Comparison of ENCODE assay signal across 8 cellular contexts in genomic region chr4:83771113-83771705, GRCh38.
DNase-seq lines count a peak whose midpoint lies in the region; ATAC-seq, FAIRE-seq and TF ChIP-seq lines count a peak whose summit lies in the region.

No MANE protein-coding gene starts in this region.

- no peak for TF ChIP-seq POLR2A in K562 (conservative IDR thresholded peaks at IDR 0.05)

- TF ChIP-seq EP300 in K562 (IDR thresholded peaks at IDR 0.05; ENCODE audit: low read length) = no peak

- in situ Hi-C loops in K562 (cut with MboI) = no loop called here

- H3K27me3 ChIP-seq in AG04450 (ENCODE audit: control insufficient read depth, insufficient read depth, low read length) (no peaks in the 10 kb centered on the region), K562 (ENCODE audit: control insufficient read depth in 2 of 2, insufficient read depth in 2 of 2, low read length in 2 of 2) (no peaks in the 10 kb centered on the region)

- H3K27ac ChIP-seq in AG04450 (ENCODE audit: low read depth, low read length) (no peak overlapping the region), K562 (ENCODE audit: extremely low read depth, low read depth, low read length) (no peak overlapping the region)

- no peak overlapping the region for H3K9ac ChIP-seq in K562 (ENCODE audit: insufficient read depth in 1 of 2, low read depth in 2 of 2, low read length in 2 of 2)

- intact Hi-C loops in K562 (cut with micrococcal nuclease) = loop anchor here (1.0 to 5.0 kb wide), 3 partner anchors 129 to 733 kb away; no protein-coding TSS in a partner anchor

- peak; percentile 71 to 73 for TF ChIP-seq RAD21 in K562 (CRISPR knock-in tag; conservative IDR thresholded peaks at IDR 0.05 in 1 of 2, IDR thresholded peaks at IDR 0.05 in 1 of 2)

- H4K20me1 ChIP-seq in K562 (replicated peaks; ENCODE audit: control insufficient read depth, insufficient read depth, low read length) = no peaks in the 10 kb centered on the region

- H2AFZ ChIP-seq in K562 (ENCODE audit: low read depth, low read length) = no peak overlapping the region

- no peaks in the 10 kb centered on the region for H3K4me1 ChIP-seq in K562 (replicated peaks in 1 of 2; ENCODE audit: control insufficient read depth in 2 of 2, insufficient read depth in 2 of 2, low read length in 2 of 2)

- H3K36me3 ChIP-seq in K562 (ENCODE audit: control insufficient read depth, insufficient read depth, low read length) = no peaks in the 10 kb centered on the region

- H3K9me3 ChIP-seq in AG04450 (ENCODE audit: control insufficient read depth, insufficient read depth, low read length) (no peaks in the 10 kb centered on the region), K562 (replicated peaks; ENCODE audit: control insufficient read depth, insufficient read depth, low read depth, low read length) (no peaks in the 10 kb centered on the region)

- peaks cover 4% of the 10 kb centered on the region for H3K9me1 ChIP-seq in K562 (ENCODE audit: control insufficient read depth, insufficient read depth, low read length)

- TF ChIP-seq CTCF in AG04450 (IDR thresholded peaks at IDR 0.05; ENCODE audit: low read depth, low read length) (peak; percentile 96), K562 (IDR thresholded peaks at IDR 0.05 in 2 of 3, conservative IDR thresholded peaks at IDR 0.05 in 1 of 3; ENCODE audit: insufficient read depth in 2 of 3, low read depth in 1 of 3, low read length in 3 of 3) (peak; percentile 48 to 69 (median 68))

- peak; percentile 31 for FAIRE-seq in GM18507 (lab: Jason Lieb, UNC)
- FAIRE-seq in K562 (lab: Jason Lieb, UNC) = peak; percentile 75

- H3K79me2 ChIP-seq in K562 (ENCODE audit: control insufficient read depth, insufficient read depth, low read length) = no peaks in the 10 kb centered on the region

- H3K4me3 ChIP-seq in AG04450 (ENCODE audit: low read depth, low read length) = no peak overlapping the region
- no peak overlapping the region for H3K4me3 ChIP-seq in K562

- CTCF ChIA-PET in AG04450 (lab: Charles Lee) = interaction anchor here (0.6 to 5.6 kb wide), 35 partner anchors 9 to 1201 kb away, joined by 3 to 130 read pairs (median 5); no protein-coding TSS in a partner anchor
- CTCF ChIA-PET in K562 (lab: Yijun Ruan, JAX; ENCODE audit: low intra/inter-chr PET ratio) = interaction anchor here (1.0 kb wide), 1 partner anchor 732 kb away, joined by 6 read pairs; no protein-coding TSS in a partner anchor

- POLR2A ChIA-PET in AG04450 (lab: Yijun Ruan, JAX) = no interaction called here
- POLR2A ChIA-PET in K562 (lab: Yijun Ruan, JAX) = interaction anchor here (0.6 kb wide), 1 partner anchor 14 kb away, joined by 4 read pairs; no protein-coding TSS in a partner anchor

- WGBS in K562 (ENCODE audit: insufficient coverage, low coverage, missing lambda C conversion rate) = 3% methylated on average over 2 of the region's 2 CpGs

- ATAC-seq in K562 (peak; percentile 91), HG02610 (IDR thresholded peaks at IDR 0.05; ENCODE audit: unreplicated experiment) (no peak), GM19452 (IDR thresholded peaks at IDR 0.05; ENCODE audit: unreplicated experiment) (no peak)

- no peak overlapping the region for H3K4me2 ChIP-seq in K562 (ENCODE audit: insufficient read depth, low read length)

- DNase-seq in AG04450 (ENCODE audit: low read depth, low spot score) = peak; percentile 15
- DNase-seq in GM18507 (ENCODE audit: extremely low spot score, insufficient read length, low read depth) = no peak
- peak; percentile 0 for DNase-seq in NCI-H1105 (lab: John Stamatoyannopoulos, UW)
- DNase-seq in K562 (ENCODE audit: extremely low read depth in 1 of 4, low spot score in 3 of 4) = peak; percentile 25 to 50 (median 38)
- peak; percentile 55 for DNase-seq in iris pigment epithelial cell (ENCODE audit: low read depth)
- no peak for DNase-seq in activated CD8-positive, alpha-beta memory T cell treated with anti-CD3 and anti-CD28 coated beads for 24 hours

- BruUV-seq in K562 (replicated peaks; lab: Mats Ljungman, UMichigan) = no TSS peak

TF ChIP-seq in K562, 482 proteins besides CTCF, POLR2A, EP300 and RAD21:
- TF ChIP-seq ZBTB5 (IDR thresholded peaks at IDR 0.05) (no peak), FOXJ2 (tag; IDR thresholded peaks at IDR 0.05) (0 out of 2 replicates have a peak, but pooled peaks have one; percentile 50), DEAF1 (CRISPR knock-in tag; IDR thresholded peaks at IDR 0.05) (peak; percentile 68), SMC3 (conservative IDR thresholded peaks at IDR 0.05; ENCODE audit: insufficient read depth, low read depth, low read length) (peak; percentile 58), MEF2A (IDR thresholded peaks at IDR 0.05; ENCODE audit: control insufficient read depth, low read depth, low read length) (no peak)

Comparison
In these comparisons a context has a peak if more than half of its experiments do, and no peak if none do; other contexts are left out.
1. DNase-seq: peak in AG04450 (single experiment), NCI-H1105 (single experiment), K562 (4 of 4) and iris pigment epithelial cell (single experiment); none in GM18507 (single experiment) and activated CD8-positive, alpha-beta memory T cell treated with anti-CD3 and anti-CD28 coated beads for 24 hours (single experiment).